Comparison of ENCODE assay signal across 8 cellular contexts in the genomic region with DNA sequence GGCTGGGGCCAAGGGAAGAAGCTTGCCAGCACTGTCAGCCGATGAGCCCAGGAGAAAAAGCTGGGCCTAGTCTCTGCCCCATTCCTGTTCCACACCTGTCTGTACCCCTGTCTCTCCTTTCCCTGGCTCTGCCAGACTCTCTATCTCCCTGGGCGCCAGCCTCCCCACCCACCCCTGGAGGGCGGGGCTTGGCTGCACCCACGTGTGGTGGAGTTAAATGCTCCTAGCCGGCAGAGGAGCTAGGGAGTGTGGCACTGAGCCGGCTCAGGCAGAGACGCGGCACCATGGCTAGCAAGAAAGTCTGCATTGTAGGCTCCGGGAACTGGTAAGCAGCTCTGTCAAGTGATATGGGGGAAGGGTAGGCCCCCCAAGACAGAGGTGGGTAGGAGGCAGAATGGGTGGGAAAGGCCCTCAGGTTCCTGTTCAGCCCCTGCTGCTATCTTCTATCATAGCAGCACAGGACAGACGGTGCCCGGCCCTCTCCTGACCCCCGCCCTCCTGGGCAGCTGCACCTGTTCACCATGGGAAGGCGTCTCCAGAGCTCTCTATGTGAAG. TPM values are rescaled to one million over a fixed set of nuclear protein-coding genes. Genes with fewer than 3 reads are reported as not detected.
DNase-seq lines count a peak whose midpoint lies in the region; ATAC-seq, FAIRE-seq and TF ChIP-seq lines count a peak whose summit lies in the region.

A gene (plus strand): TSS at position 242 of the 555 bp plus-strand sequence. CDS start 43 bp downstream, at position 285.

- H3K9ac ChIP-seq in GM12878 (ENCODE audit: control insufficient read depth, insufficient read depth, low read length) (no peak within 1 kb of the TSS), skeletal muscle tissue (ENCODE audit: low read depth in 1 of 3, low read length in 3 of 3) (peak within 1 kb of the TSS; percentile 84 to 95 (median 89))

- DNase-seq in EL (peak; percentile 45), NCI-H2107 treated with DMSO at 0.1 percent for 48 hours (lab: John Stamatoyannopoulos, UW; ENCODE audit: unreplicated experiment) (peak; percentile 91), GM12878 (ENCODE audit: low read depth, low spot score) (no peak), inferior parietal cortex (ENCODE audit: extremely low spot score) (peak; percentile 65), osteocyte (ENCODE audit: extremely low spot score, unreplicated experiment) (no peak)

- TF ChIP-seq POLR2A in GM12878 (IDR thresholded peaks at IDR 0.05; ENCODE audit: low read depth, low read length): no peak

- no peak within 1 kb of the TSS for H3K4me2 ChIP-seq in GM12878 (ENCODE audit: control insufficient read depth, insufficient read depth)

- H3K36me3 Mint-ChIP-seq in osteocyte (ENCODE audit: unreplicated experiment): peaks cover 14% of the 10 kb centered on the region

- RAD21 ChIA-PET in GM12878 (lab: Charles Lee; ENCODE audit: unreplicated experiment): interaction anchor here (0.6 to 2.1 kb wide), 2 partner anchors 8 to 14 kb away, joined by 3 to 7 read pairs; a partner anchor contains a TSS

- no peaks in the 10 kb centered on the region for H3K9me3 Mint-ChIP-seq in osteocyte (ENCODE audit: unreplicated experiment)

- H3K27me3 ChIP-seq in GM12878 (replicated peaks in 1 of 2; ENCODE audit: control insufficient read depth in 2 of 2, insufficient read depth in 2 of 2, low read length in 1 of 2) (no peaks in the 10 kb centered on the region), skeletal muscle tissue (ENCODE audit: control insufficient read depth in 3 of 3, insufficient read depth in 3 of 3, low read length in 3 of 3) (no peaks in the 10 kb centered on the region)

- no peaks in the 10 kb centered on the region for H3K79me2 ChIP-seq in GM12878 (ENCODE audit: control insufficient read depth, insufficient read depth, low read length)

- H3K36me3 ChIP-seq in GM12878 (ENCODE audit: control insufficient read depth in 2 of 2, insufficient read depth in 2 of 2, low read length in 1 of 2) (peaks cover 7 to 12% of the 10 kb centered on the region in 2 experiments), skeletal muscle tissue (ENCODE audit: control insufficient read depth in 3 of 3, insufficient read depth in 3 of 3, low read length in 3 of 3) (peaks cover 39 to 49% (median 40%) of the 10 kb centered on the region in 3 donors)

- intact Hi-C loops in GM12878 (cut with micrococcal nuclease; ENCODE audit: unreplicated experiment): no loop called here

- TF ChIP-seq EP300 in GM12878 (IDR thresholded peaks at IDR 0.05; ENCODE audit: borderline replicate concordance in 1 of 2, control insufficient read depth in 1 of 2, low read depth in 2 of 2, low read length in 2 of 2): no peak

- FAIRE-seq in GM12878 (lab: Jason Lieb, UNC): no peak

- SMC1A ChIA-PET in GM12878 (lab: Charles Lee; ENCODE audit: uncharacterized antibody, unreplicated experiment): interaction anchor here (0.9 to 1.5 kb wide), 2 partner anchors 8 to 72 kb away, joined by 4 to 7 read pairs; a partner anchor contains a TSS

- H3K4me1 ChIP-seq in GM12878 (ENCODE audit: control insufficient read depth, insufficient read depth, low read length): no peaks in the 10 kb centered on the region
- peaks cover 61 to 71% (median 66%) of the 10 kb centered on the region in 3 donors for H3K4me1 ChIP-seq in skeletal muscle tissue (ENCODE audit: control insufficient read depth in 3 of 3, insufficient read depth in 3 of 3, low read length in 3 of 3)

- TF ChIP-seq RAD21 in GM12878 (IDR thresholded peaks at IDR 0.05; ENCODE audit: insufficient read depth, low read depth, low read length): no peak

- H3K4me3 Mint-ChIP-seq in osteocyte (ENCODE audit: unreplicated experiment): no peak within 1 kb of the TSS

- H3K4me3 ChIP-seq in GM12878 (no peak within 1 kb of the TSS), skeletal muscle tissue (ENCODE audit: low read length in 3 of 3) (peak within 1 kb of the TSS; percentile 86 to 94 (median 88))

- H3K4me1 Mint-ChIP-seq in osteocyte (ENCODE audit: unreplicated experiment): peaks cover 9% of the 10 kb centered on the region

- peak; percentile 33 for ATAC-seq in GM12878
- ATAC-seq in HG03432 (IDR thresholded peaks at IDR 0.05; ENCODE audit: unreplicated experiment): no peak
- ATAC-seq in GM19397 (IDR thresholded peaks at IDR 0.05; ENCODE audit: unreplicated experiment): no peak

- H3K27ac ChIP-seq in GM12878 (ENCODE audit: control insufficient read depth, insufficient read depth): no peak within 1 kb of the TSS
- peak within 1 kb of the TSS; percentile 90 for H3K27ac ChIP-seq in skeletal muscle tissue (ENCODE audit: low read depth, low read length)

- H2AFZ ChIP-seq in GM12878 (ENCODE audit: control insufficient read depth, low read depth, low read length): no peak within 1 kb of the TSS; the same call in 1 of the 2 replicates

- CTCF ChIA-PET in GM12878 (lab: Yijun Ruan, JAX): interaction anchor here (0.8 to 4.5 kb wide), 5 partner anchors 8 to 233 kb away, joined by 3 to 40 read pairs (median 4); a partner anchor contains a TSS

- 50% methylated on average over 13 of the region's 13 CpGs for WGBS in GM12878 (ENCODE audit: insufficient coverage, insufficient replicate concordance, low lambda C conversion rate, missing lambda C conversion rate)

- H3K9me3 ChIP-seq in GM12878 (replicated peaks; ENCODE audit: control insufficient read depth, insufficient read depth, low read length) (no peaks in the 10 kb centered on the region), skeletal muscle tissue (ENCODE audit: control insufficient read depth in 3 of 3, low read length in 3 of 3) (no peaks in the 10 kb centered on the region)

- H3K27ac Mint-ChIP-seq in osteocyte (ENCODE audit: unreplicated experiment): no peak within 1 kb of the TSS

- POLR2A ChIA-PET in GM12878 (lab: Charles Lee): interaction anchor here (0.5 to 0.9 kb wide), 2 partner anchors 19 to 1214 kb away, joined by 4 read pairs; a partner anchor contains a TSS

- H3K27me3 Mint-ChIP-seq in osteocyte (ENCODE audit: unreplicated experiment): no peaks in the 10 kb centered on the region

- no TSS peak for BruUV-seq in GM12878 (replicated peaks; lab: Mats Ljungman, UMichigan)

- TF ChIP-seq CTCF in GM12878 (IDR thresholded peaks at IDR 0.05 in 2 of 3, conservative IDR thresholded peaks at IDR 0.05 in 1 of 3; ENCODE audit: control insufficient read depth in 2 of 3, extremely low read depth in 1 of 3, insufficient read depth in 1 of 3, low read depth in 3 of 3, low read length in 3 of 3) (no peak), osteocyte (IDR thresholded peaks at IDR 0.05) (no peak)

- no peaks in the 10 kb centered on the region for H4K20me1 ChIP-seq in GM12878 (ENCODE audit: control insufficient read depth, insufficient read depth)

- in situ Hi-C loops in GM12878 (cut with MboI): no loop called here

TF ChIP-seq in GM12878, 131 proteins besides CTCF, POLR2A, EP300 and RAD21 (continues in another document):
- TF ChIP-seq ETV6 (conservative IDR thresholded peaks at IDR 0.05 in 1 of 2, IDR thresholded peaks at IDR 0.05 in 1 of 2; ENCODE audit: borderline replicate concordance in 1 of 2, low read depth in 1 of 2) (no peak), BCL11A (IDR thresholded peaks at IDR 0.05; ENCODE audit: low read depth, low read length) (no peak), SIN3A (IDR thresholded peaks at IDR 0.05; ENCODE audit: low read depth, low read length) (no peak), CBX3 (IDR thresholded peaks at IDR 0.05; ENCODE audit: borderline replicate concordance, low read depth) (no peak), ZNF217 (IDR thresholded peaks at IDR 0.05) (no peak), TAF1 (IDR thresholded peaks at IDR 0.05; ENCODE audit: borderline replicate concordance, low read depth, low read length) (no peak), ZNF24 (IDR thresholded peaks at IDR 0.05) (no peak)
- TF ChIP-seq, protein P1, sequence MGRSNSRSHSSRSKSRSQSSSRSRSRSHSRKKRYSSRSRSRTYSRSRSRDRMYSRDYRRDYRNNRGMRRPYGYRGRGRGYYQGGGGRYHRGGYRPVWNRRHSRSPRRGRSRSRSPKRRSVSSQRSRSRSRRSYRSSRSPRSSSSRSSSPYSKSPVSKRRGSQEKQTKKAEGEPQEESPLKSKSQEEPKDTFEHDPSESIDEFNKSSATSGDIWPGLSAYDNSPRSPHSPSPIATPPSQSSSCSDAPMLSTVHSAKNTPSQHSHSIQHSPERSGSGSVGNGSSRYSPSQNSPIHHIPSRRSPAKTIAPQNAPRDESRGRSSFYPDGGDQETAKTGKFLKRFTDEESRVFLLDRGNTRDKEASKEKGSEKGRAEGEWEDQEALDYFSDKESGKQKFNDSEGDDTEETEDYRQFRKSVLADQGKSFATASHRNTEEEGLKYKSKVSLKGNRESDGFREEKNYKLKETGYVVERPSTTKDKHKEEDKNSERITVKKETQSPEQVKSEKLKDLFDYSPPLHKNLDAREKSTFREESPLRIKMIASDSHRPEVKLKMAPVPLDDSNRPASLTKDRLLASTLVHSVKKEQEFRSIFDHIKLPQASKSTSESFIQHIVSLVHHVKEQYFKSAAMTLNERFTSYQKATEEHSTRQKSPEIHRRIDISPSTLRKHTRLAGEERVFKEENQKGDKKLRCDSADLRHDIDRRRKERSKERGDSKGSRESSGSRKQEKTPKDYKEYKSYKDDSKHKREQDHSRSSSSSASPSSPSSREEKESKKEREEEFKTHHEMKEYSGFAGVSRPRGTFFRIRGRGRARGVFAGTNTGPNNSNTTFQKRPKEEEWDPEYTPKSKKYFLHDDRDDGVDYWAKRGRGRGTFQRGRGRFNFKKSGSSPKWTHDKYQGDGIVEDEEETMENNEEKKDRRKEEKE (IDR thresholded peaks at IDR 0.05): no peak

RNA-seq across cellular contexts. Expression of the gene that starts here (rescaled TPM):
- 0.76 and 1.9 TPM in 2 replicates for total RNA-seq in GM12878 (2013; cell fraction: nucleolus; rRNA removed)
- total RNA-seq in GM12878 (2014; rRNA removed) (0.11 and 0.23 TPM in 2 replicates), GM12878 (2014; rRNA removed; fragmentation: Illumina TruSeq; extraction: Trizol) (0.05 and 0.22 TPM in 2 replicates), GM12878 (2021) (0.19 and 0.26 TPM in 2 replicates), skeletal muscle tissue (104 TPM), osteocyte (0.43 TPM in 1 of 2 replicates, not detected in the other)
- 0.17 TPM for polyA plus RNA-seq in GM12878 (2011; ENCODE audit: low read depth)
- polyA plus RNA-seq in GM12878 (2011; rRNA removed) (0.23 and 0.61 TPM in 2 replicates), GM12878 (2014; fragmentation: Illumina TruSeq; extraction: Trizol) (0.13 and 0.49 TPM in 2 replicates), GM12878 (2014; fragmentation: Nextera tagmentation; extraction: Ambion mirVana) (under 1 TPM in 1 of 2 experiments, not detected in 1; 0.04 TPM), GM12878 (2014; rRNA removed) (0.27 and 0.63 TPM in 2 replicates), GM12878 (2016; fragmentation: Nextera tagmentation; extraction: Ambion mirVana) (under 1 TPM; 0.30 to 0.48 TPM)
- 0.24 and 0.52 TPM in 2 replicates for polyA plus RNA-seq in GM12878 (2011; cell fraction: cytosol; rRNA removed)
- polyA plus RNA-seq in GM12878 (2011; cell fraction: nucleus; rRNA removed): 1.7 and 2.5 TPM in 2 replicates
- 0.29 and 0.30 TPM in 2 replicates for polyA plus RNA-seq in GM12878 (2012)
- polyA minus RNA-seq in GM12878 (2011; rRNA and poly(A)+ RNA removed): 0.37 and 0.62 TPM in 2 replicates
- polyA minus RNA-seq in GM12878 (2011; cell fraction: cytosol; rRNA and poly(A)+ RNA removed): not detected in 2 replicates
- 0.60 and 1.4 TPM in 2 replicates for polyA minus RNA-seq in GM12878 (2011; cell fraction: nucleus; rRNA and poly(A)+ RNA removed)

Comparison
In these comparisons a context has a peak if more than half of its experiments do, and no peak if none do; other contexts are left out.
1. RNA of the gene that starts here (total RNA-seq): 104 TPM in skeletal muscle tissue (single experiment); 0.43 TPM in osteocyte and 0.05 to 1.9 TPM in GM12878; every median in the first group is over 10 times any median in the second.
2. DNase-seq: peak in EL (single experiment), NCI-H2107 treated with DMSO at 0.1 percent for 48 hours (single experiment) and inferior parietal cortex (single experiment); none in GM12878 (single experiment) and osteocyte (single experiment).